Comparison of ENCODE assay signal across 8 cellular contexts in genomic region chr12:57744194-57744776, GRCh38. TPM values are rescaled to one million over a fixed set of nuclear protein-coding genes. Genes with fewer than 3 reads are reported as not detected.
A peak's percentile ranks its signal among the peaks of the same experiment; 100 is the strongest.
DNase-seq lines count a peak whose midpoint lies in the region; ATAC-seq and TF ChIP-seq lines count a peak whose summit lies in the region.

No MANE protein-coding gene starts in this region.

- peak; percentile 69 for DNase-seq in DMS53 treated with DMSO at 0.1 percent for 48 hours (lab: John Stamatoyannopoulos, UW; ENCODE audit: unreplicated experiment)
- DNase-seq in HK-2 (ENCODE audit: unreplicated experiment), result peak; percentile 68
- DNase-seq in activated CD4-positive, CD25-positive, alpha-beta regulatory T cell treated with anti-CD3 and anti-CD28 coated beads, Interleukin-2, amount 50 U/mL, for 16 hours (ENCODE audit: low read depth, low spot score), result peak; percentile 53
- peak in 6 of 10 donors; percentile 15 to 76 (median 62) for DNase-seq in dorsolateral prefrontal cortex
- DNase-seq in NCI-H524 (lab: John Stamatoyannopoulos, UW), result no peak

- no peaks in the 10 kb centered on the region for H3K27me3 Mint-ChIP-seq in stimulated activated memory B cell treated with anti-CD40 and anti-IgM and Interleukin-4, amounts not matched to agents 10 μg/mL and 1 μg/mL and 100 μg/mL, for 72 hours

- H3K27ac Mint-ChIP-seq in stimulated activated memory B cell treated with anti-CD40 and anti-IgM and Interleukin-4, amounts not matched to agents 10 μg/mL and 1 μg/mL and 100 μg/mL, for 72 hours, result peak overlapping the region; percentile 97

- no peaks in the 10 kb centered on the region for H3K9me3 Mint-ChIP-seq in stimulated activated memory B cell treated with anti-CD40 and anti-IgM and Interleukin-4, amounts not matched to agents 10 μg/mL and 1 μg/mL and 100 μg/mL, for 72 hours

- no peaks in the 10 kb centered on the region for H3K9me3 ChIP-seq in mesodermal cell (ENCODE audit: control insufficient read depth, low read length)

- TF ChIP-seq CTCF in dorsolateral prefrontal cortex (IDR thresholded peaks at IDR 0.05 in 54 of 56, conservative IDR thresholded peaks at IDR 0.05 in 2 of 56; ENCODE audit: low read depth in 1 of 56, partially characterized antibody in 56 of 56), result no peak

- peaks cover 0 to 9% (median 0%) of the 10 kb centered on the region in 45 donors for H3K27me3 ChIP-seq in dorsolateral prefrontal cortex

- 60 to 81% methylated on average over 8 of the region's 21 CpGs for WGBS in mesodermal cell (ENCODE audit: insufficient coverage in 2 of 2), 2 experiments

- peak overlapping the region in 58 of 59 donors; percentile 66 to 99 (median 94) for H3K27ac ChIP-seq in dorsolateral prefrontal cortex
- H3K27ac ChIP-seq in mesodermal cell (ENCODE audit: low read depth, low read length, severe bottlenecking), result peak overlapping the region; percentile 89

- intact Hi-C loops in dorsolateral prefrontal cortex (cut with DNase I), result loop anchor here in 1 of 2 donors (5.0 kb wide), 1 partner anchor 112 kb away; the partner anchor contains the start of gene B4GALNT1

- peaks cover 38% of the 10 kb centered on the region for H3K36me3 ChIP-seq in mesodermal cell (ENCODE audit: control insufficient read depth, insufficient read depth, low read length)

- H3K4me1 ChIP-seq in mesodermal cell (ENCODE audit: control insufficient read depth, insufficient read depth, low read length, poor library complexity, severe bottlenecking), result no peaks in the 10 kb centered on the region

- H3K36me3 Mint-ChIP-seq in stimulated activated memory B cell treated with anti-CD40 and anti-IgM and Interleukin-4, amounts not matched to agents 10 μg/mL and 1 μg/mL and 100 μg/mL, for 72 hours, result peaks cover 28% of the 10 kb centered on the region

- ATAC-seq in GM21381 (IDR thresholded peaks at IDR 0.05; ENCODE audit: unreplicated experiment), result peak; percentile 27
- peak; percentile 73 for ATAC-seq in stimulated activated memory B cell treated with anti-CD40 and anti-IgM and Interleukin-4, amounts not matched to agents 10 μg/mL and 1 μg/mL and 100 μg/mL, for 72 hours

- peaks cover 67% of the 10 kb centered on the region for H3K4me1 Mint-ChIP-seq in stimulated activated memory B cell treated with anti-CD40 and anti-IgM and Interleukin-4, amounts not matched to agents 10 μg/mL and 1 μg/mL and 100 μg/mL, for 72 hours

- H3K4me3 ChIP-seq in dorsolateral prefrontal cortex (peak overlapping the region; percentile 67 to 100 (median 88)), mesodermal cell (ENCODE audit: extremely low read depth, insufficient read depth, low read length, poor library complexity, severe bottlenecking) (peak overlapping the region; percentile 55)

- H3K4me3 Mint-ChIP-seq in stimulated activated memory B cell treated with anti-CD40 and anti-IgM and Interleukin-4, amounts not matched to agents 10 μg/mL and 1 μg/mL and 100 μg/mL, for 72 hours, result peak overlapping the region; percentile 85

RNA-seq across cellular contexts. Expression of gene TSPAN31, which starts 0.6 kb away (rescaled TPM):
- total RNA-seq in dorsolateral prefrontal cortex, result 10 to 100 TPM; 21.6 to 47.8 (median 33.9) TPM
- 20.1 TPM for polyA plus RNA-seq in mesodermal cell (2013, experiment 1 of 2)
- polyA plus RNA-seq in mesodermal cell (2013, experiment 2 of 2), result 20.0 TPM

RNA-seq across cellular contexts. Expression of gene AGAP2, which starts 5.7 kb away (rescaled TPM):
- 100 to 1,000 TPM in 119 of 120 experiments, 10 to 100 TPM in 1; 76.2 to 322 (median 239) TPM for total RNA-seq in dorsolateral prefrontal cortex
- polyA plus RNA-seq in mesodermal cell (2013, experiment 1 of 2), result 1.8 TPM
- polyA plus RNA-seq in mesodermal cell (2013, experiment 2 of 2), result 1.6 TPM

RNA-seq across cellular contexts. Expression of gene CDK4, which starts 7.8 kb away (rescaled TPM):
- total RNA-seq in dorsolateral prefrontal cortex, result 10 to 100 TPM; 20.2 to 50.6 (median 29.3) TPM
- polyA plus RNA-seq in mesodermal cell (2013, experiment 1 of 2), result 152 TPM
- 122 TPM for polyA plus RNA-seq in mesodermal cell (2013, experiment 2 of 2)

RNA-seq across cellular contexts. Expression of gene MARCHF9, which starts 10.6 kb away (rescaled TPM):
- total RNA-seq in dorsolateral prefrontal cortex, result 10 to 100 TPM; 11.5 to 26.2 (median 18.3) TPM
- polyA plus RNA-seq in mesodermal cell (2013, experiment 1 of 2), result 6.3 TPM
- polyA plus RNA-seq in mesodermal cell (2013, experiment 2 of 2), result 4.2 TPM

RNA-seq across cellular contexts. Expression of gene CYP27B1, which starts 22.6 kb away (rescaled TPM):
- 1 to 10 TPM in 25 of 120 experiments, under 1 TPM in 60, not detected in 35; 0.18 to 5.3 (median 0.63) TPM for total RNA-seq in dorsolateral prefrontal cortex
- 0.18 TPM for polyA plus RNA-seq in mesodermal cell (2013, experiment 1 of 2)
- 2.0 TPM for polyA plus RNA-seq in mesodermal cell (2013, experiment 2 of 2)

Comparison
In these comparisons a context has a peak if more than half of its experiments do, and no peak if none do; other contexts are left out.
1. DNase-seq: peak in DMS53 treated with DMSO at 0.1 percent for 48 hours (single experiment), HK-2 (single experiment), activated CD4-positive, CD25-positive, alpha-beta regulatory T cell treated with anti-CD3 and anti-CD28 coated beads, Interleukin-2, amount 50 U/mL, for 16 hours (single experiment) and dorsolateral prefrontal cortex (6 of 10); none in NCI-H524 (0 of 2).